33 cellular contexts compared by ENCODE assay signal in genomic region chr5:33938881-33939280, GRCh38. TPM values are rescaled to one million over a fixed set of nuclear protein-coding genes. Genes with fewer than 3 reads are reported as not detected.
"Had no signal": no experiment of that assay in that cellular context is flagged by ENCODE, and none has a peak within 500 bp of the region (broad histone marks: within the 10 kb centered on the region; RNA-seq: fewer than 3 reads in every experiment).

No MANE protein-coding gene starts in this region.

- DNase-seq: activated B cell treated with CpG ODN at 0.5 μM for 24 hours; activated CD4-positive, alpha-beta memory T cell treated with anti-CD3 and anti-CD28 coated beads, Interleukin-2, amount 10 ng/mL, durations not matched to agents 7 days and 5 days; activated CD4-positive, alpha-beta T cell treated with anti-CD3 and anti-CD28 coated beads for 36 hours; activated CD4-positive, alpha-beta T cell treated with anti-CD3 and anti-CD28 coated beads for 48 hours; activated CD4-positive, alpha-beta T cell treated with anti-CD3 and anti-CD28 coated beads, Interleukin-2, amount 10 ng/mL, durations not matched to agents 7 days and 5 days; activated CD4-positive, alpha-beta T cell treated with anti-CD3 and anti-CD28 coated beads, Interleukin-2, amount 50 U/mL, for 48 hours; activated CD4-positive, CD25-positive, alpha-beta regulatory T cell treated with anti-CD3 and anti-CD28 coated beads, Interleukin-2, amount 50 U/mL, for 72 hours; activated CD8-positive, alpha-beta memory T cell treated with anti-CD3 and anti-CD28 coated beads for 24 hours; activated CD8-positive, alpha-beta memory T cell treated with anti-CD3 and anti-CD28 coated beads, Interleukin-2, amount 10 ng/mL, durations not matched to agents 7 days and 5 days; activated CD8-positive, alpha-beta memory T cell treated with anti-CD3 and anti-CD28 coated beads, Interleukin-2, amount 50 U/mL, for 48 hours; activated CD8-positive, alpha-beta T cell treated with anti-CD3 and anti-CD28 coated beads, Interleukin-2, amount 10 ng/mL, durations not matched to agents 7 days and 5 days; activated effector memory CD4-positive, alpha-beta T cell treated with Interleukin-2 at 50 U/mL for 16 hours; activated gamma-delta T cell; activated naive CD4-positive, alpha-beta T cell treated with anti-CD3 and anti-CD28 coated beads for 36 hours; activated naive CD4-positive, alpha-beta T cell treated with anti-CD3 and anti-CD28 coated beads, Interleukin-2, amount 50 U/mL, for 16 hours; activated naive CD8-positive, alpha-beta T cell treated with anti-CD3 and anti-CD28 coated beads for 36 hours; activated T-cell treated with anti-CD3 and anti-CD28 coated beads, Interleukin-2, amount 50 U/mL, for 24 hours; activated T-cell treated with anti-CD3 and anti-CD28 coated beads, Interleukin-2, amount 50 U/mL, for 48 hours; adrenal gland; amniotic stem cell; aorta; body of pancreas; brain microvascular endothelial cell; central memory CD4-positive, alpha-beta T cell; T-helper 1 cell; T-helper 2 cell; T-helper 9 cell had no signal

- H3K27ac ChIP-seq: adrenal gland, body of pancreas, brain microvascular endothelial cell, breast epithelium, VCaP had no signal

- H3K36me3 ChIP-seq: adrenal gland, brain microvascular endothelial cell, breast epithelium had no signal

- H3K4me3 ChIP-seq: adrenal gland, body of pancreas had no signal

- H3K9me3 ChIP-seq: adrenal gland, body of pancreas, breast epithelium had no signal

RNA-seq across cellular contexts. Expression of gene RXFP3, which starts 2.7 kb away (rescaled TPM):
- total RNA-seq: activated B cell treated with CpG ODN at 0.5 μM for 24 hours; activated CD4-positive, alpha-beta memory T cell treated with anti-CD3 and anti-CD28 coated beads, Interleukin-2, amount 10 ng/mL, durations not matched to agents 7 days and 5 days; activated CD4-positive, alpha-beta T cell treated with anti-CD3 and anti-CD28 coated beads for 36 hours; activated CD4-positive, alpha-beta T cell treated with anti-CD3 and anti-CD28 coated beads, Interleukin-2, amount 10 ng/mL, durations not matched to agents 7 days and 5 days; activated CD8-positive, alpha-beta memory T cell treated with anti-CD3 and anti-CD28 coated beads, Interleukin-2, amount 10 ng/mL, durations not matched to agents 7 days and 5 days; activated CD8-positive, alpha-beta T cell treated with anti-CD3 and anti-CD28 coated beads, Interleukin-2, amount 10 ng/mL, durations not matched to agents 7 days and 5 days; activated naive CD4-positive, alpha-beta T cell treated with anti-CD3 and anti-CD28 coated beads for 36 hours; activated naive CD4-positive, alpha-beta T cell treated with anti-CD3 and anti-CD28 coated beads, Interleukin-2, amount 50 U/mL, for 72 hours; activated naive CD8-positive, alpha-beta T cell treated with anti-CD3 and anti-CD28 coated beads for 36 hours; activated T-helper 2 cell treated with anti-CD3 and anti-CD28 coated beads, Interferon-gamma antibody, Interleukin-2, Interleukin-4, amounts not matched to agents 10 μg/mL and 5 μg/mL and 100 μg/mL, durations not matched to agents 14 hours and 24 hours and 36 hours; aorta; astrocyte; body of pancreas; breast epithelium; cardiac septum had no signal

RNA-seq across cellular contexts. Expression of gene SLC45A2, which starts 45.6 kb away (rescaled TPM):
- total RNA-seq: activated B cell treated with CpG ODN at 0.5 μM for 24 hours; activated CD4-positive, alpha-beta T cell treated with anti-CD3 and anti-CD28 coated beads for 36 hours; activated naive CD4-positive, alpha-beta T cell treated with anti-CD3 and anti-CD28 coated beads for 36 hours; activated naive CD8-positive, alpha-beta T cell treated with anti-CD3 and anti-CD28 coated beads for 36 hours; activated T-helper 2 cell treated with anti-CD3 and anti-CD28 coated beads, Interferon-gamma antibody, Interleukin-2, Interleukin-4, amounts not matched to agents 10 μg/mL and 5 μg/mL and 100 μg/mL, durations not matched to agents 14 hours and 24 hours and 36 hours; adrenal gland; body of pancreas; breast epithelium had no signal

RNA-seq across cellular contexts. Expression of gene ADAMTS12, which starts 47.1 kb away (rescaled TPM):
- total RNA-seq: activated B cell treated with CpG ODN at 0.5 μM for 24 hours; activated CD4-positive, alpha-beta memory T cell treated with anti-CD3 and anti-CD28 coated beads, Interleukin-2, amount 10 ng/mL, durations not matched to agents 7 days and 5 days; activated CD4-positive, alpha-beta T cell treated with anti-CD3 and anti-CD28 coated beads for 36 hours; activated CD4-positive, alpha-beta T cell treated with anti-CD3 and anti-CD28 coated beads, Interleukin-2, amount 10 ng/mL, durations not matched to agents 7 days and 5 days; activated CD8-positive, alpha-beta memory T cell treated with anti-CD3 and anti-CD28 coated beads, Interleukin-2, amount 10 ng/mL, durations not matched to agents 7 days and 5 days; activated CD8-positive, alpha-beta T cell treated with anti-CD3 and anti-CD28 coated beads, Interleukin-2, amount 10 ng/mL, durations not matched to agents 7 days and 5 days; activated naive CD4-positive, alpha-beta T cell treated with anti-CD3 and anti-CD28 coated beads for 36 hours; activated naive CD4-positive, alpha-beta T cell treated with anti-CD3 and anti-CD28 coated beads, Interleukin-2, amount 50 U/mL, for 72 hours; activated naive CD8-positive, alpha-beta T cell treated with anti-CD3 and anti-CD28 coated beads for 36 hours; activated T-helper 2 cell treated with anti-CD3 and anti-CD28 coated beads, Interferon-gamma antibody, Interleukin-2, Interleukin-4, amounts not matched to agents 10 μg/mL and 5 μg/mL and 100 μg/mL, durations not matched to agents 14 hours and 24 hours and 36 hours had no signal
